Comparison of ENCODE assay signal across 8 cellular contexts in genomic region chr6:149082320-149082719, GRCh38.
DNase-seq lines count a peak whose midpoint lies in the region; ATAC-seq, FAIRE-seq and TF ChIP-seq lines count a peak whose summit lies in the region.

No MANE protein-coding gene starts in this region.

- FAIRE-seq in A549 (lab: Jason Lieb, UNC), result no peak

- no peak overlapping the region for H3K4me2 ChIP-seq in A549

- TF ChIP-seq EP300 in A549 (IDR thresholded peaks at IDR 0.05), result no peak

- H3K4me1 ChIP-seq in A549, result peaks cover 20% of the 10 kb centered on the region; the same call in 2 of the 3 replicates
- H3K4me1 ChIP-seq in lower lobe of right lung, result peaks cover 19% of the 10 kb centered on the region

- POLR2A ChIA-PET in A549 (lab: Yijun Ruan, JAX), result no interaction called here

- CTCF ChIA-PET in A549 (lab: Yijun Ruan, JAX), result interaction anchor here (0.6 to 1.2 kb wide), 11 partner anchors 14 to 435 kb away, joined by 3 to 13 read pairs (median 4); no protein-coding TSS in a partner anchor

- no peaks in the 10 kb centered on the region for H3K27me3 ChIP-seq in dorsolateral prefrontal cortex
- H3K27me3 ChIP-seq in lower lobe of right lung (ENCODE audit: low read depth), result no peaks in the 10 kb centered on the region

- no peaks in the 10 kb centered on the region for H3K36me3 ChIP-seq in lower lobe of right lung

- intact Hi-C loops in dorsolateral prefrontal cortex (cut with DNase I), result loop anchor here in 1 of 2 donors (1.0 to 10.0 kb wide), 3 partner anchors 232 to 435 kb away; partner anchors contain the start of gene TAB2
- intact Hi-C loops in lower lobe of right lung (cut with DNase I), result loop anchor here (5.0 kb wide), 1 partner anchor 350 kb away; no protein-coding TSS in a partner anchor

- peak; percentile 56 for TF ChIP-seq CTCF in A549 (IDR thresholded peaks at IDR 0.05)
- TF ChIP-seq CTCF in dorsolateral prefrontal cortex (IDR thresholded peaks at IDR 0.05 in 54 of 56, conservative IDR thresholded peaks at IDR 0.05 in 2 of 56; ENCODE audit: low read depth in 1 of 56, partially characterized antibody in 56 of 56), result peak; percentile 59 to 97 (median 88)
- TF ChIP-seq CTCF in lower lobe of right lung (IDR thresholded peaks at IDR 0.05), result peak; percentile 82

- H3K27ac ChIP-seq in A549 (no peak overlapping the region; a peak in 2 of 6 replicates), dorsolateral prefrontal cortex (peak overlapping the region in 2 of 59 donors; percentile 31 to 56), lower lobe of right lung (no peak overlapping the region)

- H3K4me3 ChIP-seq in A549, result no peak overlapping the region
- H3K4me3 ChIP-seq in dorsolateral prefrontal cortex, result no peak overlapping the region
- H3K4me3 ChIP-seq in lower lobe of right lung, result no peak overlapping the region

- H3K9me3 ChIP-seq in A549 (no peaks in the 10 kb centered on the region), lower lobe of right lung (no peaks in the 10 kb centered on the region)

- DNase-seq in A549 (ENCODE audit: low read depth in 1 of 2, low spot score in 1 of 2) (peak; percentile 47 to 73), NCI-H748 treated with DMSO at 0.1 percent for 48 hours (lab: John Stamatoyannopoulos, UW) (peak; percentile 55), dorsolateral prefrontal cortex (peak; percentile 60 to 94 (median 79)), lower lobe of right lung (peak; percentile 75)
- DNase-seq in activated CD4-positive, alpha-beta T cell treated with anti-CD3 and anti-CD28 coated beads, Interleukin-2, amount 50 U/mL, for 4 hours, result peak; percentile 91
- peak; percentile 49 to 77 for DNase-seq in stimulated activated CD8-positive, alpha-beta memory T cell treated with anti-CD3 and anti-CD28 coated beads, Interleukin-15, amount 100 ng/mL, for 4 hours (ENCODE audit: low read depth in 2 of 2)

- TF ChIP-seq POLR2A in A549 (IDR thresholded peaks at IDR 0.05; ENCODE audit: low read length), result no peak

- ATAC-seq in A549, result peak; percentile 88 to 94
- peak; percentile 51 for ATAC-seq in GM18861 (IDR thresholded peaks at IDR 0.05; ENCODE audit: unreplicated experiment)
- peak; percentile 60 for ATAC-seq in HG03439 (IDR thresholded peaks at IDR 0.05; ENCODE audit: unreplicated experiment)
- peak; percentile 84 to 88 for ATAC-seq in lower lobe of right lung

- TF ChIP-seq RAD21 in A549 (conservative IDR thresholded peaks at IDR 0.05 in 1 of 2, IDR thresholded peaks at IDR 0.05 in 1 of 2), result peak; percentile 84 to 87

- 25% methylated on average over 6 of the region's 6 CpGs for WGBS in A549 (ENCODE audit: missing lambda C conversion rate)

TF ChIP-seq in A549, 52 proteins besides CTCF, POLR2A, EP300 and RAD21:
- TF ChIP-seq KDM1A (IDR thresholded peaks at IDR 0.05; ENCODE audit: low read depth) (no peak), MYC (IDR thresholded peaks at IDR 0.05; ENCODE audit: borderline replicate concordance, low read length) (no peak), CEBPB (IDR thresholded peaks at IDR 0.05) (0 out of 4 replicates have a peak, but pooled peaks of 1 of the 2 experiments have one; percentile 2), SMC3 (IDR thresholded peaks at IDR 0.05) (peak; percentile 90)
